ENCODE assay signal across 10 cellular contexts in the genomic region with DNA sequence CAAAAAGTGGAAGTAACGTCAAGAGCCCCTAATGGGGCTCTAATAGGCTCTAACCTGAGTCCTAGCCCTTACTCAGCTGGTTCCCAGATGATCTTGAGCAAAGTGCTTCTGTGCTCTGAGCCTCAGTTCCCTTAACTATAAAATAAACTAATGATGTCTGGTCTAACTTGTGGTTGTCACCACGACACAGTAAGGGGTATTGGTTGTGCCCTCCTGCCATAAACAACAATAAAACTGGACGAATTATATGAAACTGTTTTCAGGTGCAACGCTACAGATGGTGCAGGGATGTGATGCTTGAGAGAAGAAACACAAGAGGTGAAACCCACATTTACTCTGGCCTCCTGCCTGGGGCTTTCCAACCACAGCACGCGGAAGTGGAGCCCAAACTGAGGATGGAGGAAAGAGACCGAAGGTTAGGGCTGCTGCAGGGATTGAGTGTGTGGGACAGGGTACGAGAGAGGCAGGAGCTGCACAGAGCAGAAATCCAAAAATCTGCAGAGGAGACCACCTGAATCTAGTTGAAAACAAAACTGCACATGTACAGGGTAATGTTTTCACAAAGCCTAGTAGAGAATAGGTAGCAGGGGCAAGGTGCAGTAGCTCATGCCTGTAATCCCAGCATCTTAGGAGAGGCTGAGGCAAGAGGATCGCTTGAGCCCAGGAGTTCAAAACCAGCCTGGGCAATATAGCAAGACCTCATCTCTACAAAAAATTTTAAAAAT. TPM values are rescaled to one million over a fixed set of nuclear protein-coding genes. Genes with fewer than 3 reads are reported as not detected.
DNase-seq lines count a peak whose midpoint lies in the region; ATAC-seq and TF ChIP-seq lines count a peak whose summit lies in the region.
"Had no signal": no experiment of that assay in that cellular context is flagged by ENCODE, and none has a peak within 500 bp of the region (broad histone marks: within the 10 kb centered on the region; RNA-seq: fewer than 3 reads in every experiment).

No MANE protein-coding gene starts in this region.

- H3K4me3 ChIP-seq in coronary artery = no peak overlapping the region

- intact Hi-C loops in activated CD4-positive, alpha-beta T cell treated with anti-CD3 and anti-CD28 coated beads, Interleukin-2, amount 10 ng/mL, durations not matched to agents 24 days and 14 days (cut with micrococcal nuclease) = loop anchor here (1.0 kb wide), 2 partner anchors 8 to 15 kb away; no protein-coding TSS in a partner anchor

- H3K4me3 Mint-ChIP-seq in activated CD4-positive, alpha-beta T cell treated with anti-CD3 and anti-CD28 coated beads, Interleukin-2, amount 10 ng/mL, durations not matched to agents 24 days and 14 days = peak overlapping the region; percentile 30

- H3K27me3 Mint-ChIP-seq in activated CD4-positive, alpha-beta T cell treated with anti-CD3 and anti-CD28 coated beads, Interleukin-2, amount 10 ng/mL, durations not matched to agents 24 days and 14 days = no peaks in the 10 kb centered on the region

- peaks cover 73% of the 10 kb centered on the region for H3K4me1 Mint-ChIP-seq in activated CD4-positive, alpha-beta T cell treated with anti-CD3 and anti-CD28 coated beads, Interleukin-2, amount 10 ng/mL, durations not matched to agents 24 days and 14 days

- no peak overlapping the region for H3K27ac ChIP-seq in coronary artery
- H3K27ac ChIP-seq: 22Rv1 had no signal

- H3K9me3 Mint-ChIP-seq in activated CD4-positive, alpha-beta T cell treated with anti-CD3 and anti-CD28 coated beads, Interleukin-2, amount 10 ng/mL, durations not matched to agents 24 days and 14 days = peaks cover 19% of the 10 kb centered on the region

- H3K36me3 Mint-ChIP-seq in activated CD4-positive, alpha-beta T cell treated with anti-CD3 and anti-CD28 coated beads, Interleukin-2, amount 10 ng/mL, durations not matched to agents 24 days and 14 days (ENCODE audit: low read depth) = peaks cover 15% of the 10 kb centered on the region

- H3K27ac Mint-ChIP-seq in activated CD4-positive, alpha-beta T cell treated with anti-CD3 and anti-CD28 coated beads, Interleukin-2, amount 10 ng/mL, durations not matched to agents 24 days and 14 days = peak overlapping the region; percentile 87

- peak; percentile 79 for ATAC-seq in HG02970 (IDR thresholded peaks at IDR 0.05; ENCODE audit: low FRiP score, unreplicated experiment)

- no peak for TF ChIP-seq CTCF in coronary artery (IDR thresholded peaks at IDR 0.05)

- peak; percentile 32 for DNase-seq in NCI-H2196 (lab: John Stamatoyannopoulos, UW; ENCODE audit: unreplicated experiment)
- no peak for DNase-seq in NCI-H2196 treated with DMSO at 0.1 percent for 48 hours (lab: John Stamatoyannopoulos, UW; ENCODE audit: unreplicated experiment)
- DNase-seq in activated CD4-positive, alpha-beta T cell treated with anti-CD3 and anti-CD28 coated beads, Interleukin-2, amount 10 ng/mL, durations not matched to agents 24 days and 14 days = peak; percentile 88
- DNase-seq in stimulated activated CD4-positive, alpha-beta T cell treated with anti-CD3 and anti-CD28 coated beads, Interleukin-4, amount 100 ng/mL, for 1 hour = peak; percentile 43
- no peak for DNase-seq in germinal center (ENCODE audit: low spot score)
- no peak for DNase-seq in pons (ENCODE audit: low spot score)
- no peak for DNase-seq in coronary artery (ENCODE audit: low spot score)

RNA-seq across cellular contexts. Expression of gene BCL2L14, which starts 45.6 kb away (rescaled TPM):
- 13.0 and 14.2 TPM in 2 replicates for total RNA-seq in activated CD4-positive, alpha-beta T cell treated with anti-CD3 and anti-CD28 coated beads, Interleukin-2, amount 10 ng/mL, durations not matched to agents 24 days and 14 days
- total RNA-seq: LHCN-M2 had no signal

Comparison
In these comparisons a context has a peak if more than half of its experiments do, and no peak if none do; other contexts are left out.
1. DNase-seq: peak in NCI-H2196 (single experiment), activated CD4-positive, alpha-beta T cell treated with anti-CD3 and anti-CD28 coated beads, Interleukin-2, amount 10 ng/mL, durations not matched to agents 24 days and 14 days (single experiment) and stimulated activated CD4-positive, alpha-beta T cell treated with anti-CD3 and anti-CD28 coated beads, Interleukin-4, amount 100 ng/mL, for 1 hour (single experiment); none in NCI-H2196 treated with DMSO at 0.1 percent for 48 hours (single experiment), germinal center (single experiment), pons (single experiment) and coronary artery (single experiment).